19 cellular contexts compared by ENCODE assay signal in genomic region chr6:127107916-127108315, GRCh38.
"Had no signal": no experiment of that assay in that cellular context is flagged by ENCODE, and none has a peak within 500 bp of the region (broad histone marks: within the 10 kb centered on the region; RNA-seq: fewer than 3 reads in every experiment).

No MANE protein-coding gene starts in this region.

- DNase-seq: dorsolateral prefrontal cortex; effector CD8-positive, alpha-beta T cell; foreskin melanocyte; head of caudate nucleus; kidney; left cardiac atrium; left ventricle myocardium inferior; lower lobe of right lung; naive B cell; occipital lobe; pancreas; right cardiac atrium; stimulated activated CD4-positive, alpha-beta T cell treated with anti-CD3 and anti-CD28 coated beads, Interleukin-2, amount 100 ng/mL, for 48 hours; stimulated activated naive CD4-positive, alpha-beta T cell treated with Interleukin-2 at 50 U/mL for 16 hours; trophoblast cell had no signal

- H3K4me3 Mint-ChIP-seq: memory B cell, mesothelial cell of epicardium, naive B cell, nephron had no signal

- ATAC-seq: left cardiac atrium, pancreas, right cardiac atrium had no signal

- H3K36me3 Mint-ChIP-seq: memory B cell, mesothelial cell of epicardium, naive B cell had no signal

- H3K4me1 Mint-ChIP-seq: memory B cell, mesothelial cell of epicardium, naive B cell, nephron had no signal

- H3K9me3 Mint-ChIP-seq: memory B cell, mesothelial cell of epicardium, nephron had no signal

- H3K27ac Mint-ChIP-seq: memory B cell, mesothelial cell of epicardium, nephron, progenitor cell of endocrine pancreas had no signal
